ENCODE assay signal across 8 cellular contexts in genomic region chr20:3203315-3204123, GRCh38. TPM values are rescaled to one million over a fixed set of nuclear protein-coding genes. Genes with fewer than 3 reads are reported as not detected.
DNase-seq lines count a peak whose midpoint lies in the region; ATAC-seq, FAIRE-seq and TF ChIP-seq lines count a peak whose summit lies in the region.

No MANE protein-coding gene starts in this region.

- CTCF ChIA-PET in A549 (lab: Yijun Ruan, JAX) (interaction anchor here (0.7 to 1.3 kb wide), 5 partner anchors 12 to 150 kb away, joined by 3 to 4 read pairs (median 3); no protein-coding TSS in a partner anchor), RWPE1 (lab: Yijun Ruan, JAX) (interaction anchor here (0.6 to 1.0 kb wide), 8 partner anchors 14 to 463 kb away, joined by 3 to 5 read pairs (median 3); no protein-coding TSS in a partner anchor)

- TF ChIP-seq CTCF in A549 (IDR thresholded peaks at IDR 0.05) = no peak
- no peak for TF ChIP-seq CTCF in RWPE1 (conservative IDR thresholded peaks at IDR 0.05; ENCODE audit: low read depth)
- no peak for TF ChIP-seq CTCF in breast epithelium (IDR thresholded peaks at IDR 0.05)

- 8% methylated on average over 29 of the region's 31 CpGs for WGBS in A549 (ENCODE audit: missing lambda C conversion rate)

- POLR2A ChIA-PET in A549 (lab: Yijun Ruan, JAX) = interaction anchor here (1.1 kb wide), 1 partner anchor 22 kb away, joined by 4 read pairs; no protein-coding TSS in a partner anchor
- POLR2A ChIA-PET in RWPE1 (lab: Yijun Ruan, JAX; ENCODE audit: low non-redundant PET) = interaction anchor here (1.0 kb wide), 1 partner anchor 22 kb away, joined by 3 read pairs; no protein-coding TSS in a partner anchor

- no peak for FAIRE-seq in A549 (lab: Jason Lieb, UNC)

- peaks cover 14% of the 10 kb centered on the region for H3K4me1 ChIP-seq in A549
- peaks cover 0 to 11% of the 10 kb centered on the region in 2 donors for H3K4me1 ChIP-seq in breast epithelium

- peaks cover 14% of the 10 kb centered on the region for H3K36me3 ChIP-seq in breast epithelium

- H3K9me3 ChIP-seq in A549 (no peaks in the 10 kb centered on the region), breast epithelium (no peaks in the 10 kb centered on the region)

- no peak; a peak in 1 of 5 replicates for TF ChIP-seq EP300 in A549 (IDR thresholded peaks at IDR 0.05)

- TF ChIP-seq POLR2A in A549 (IDR thresholded peaks at IDR 0.05; ENCODE audit: low read length) (peak; percentile 22; the same call in 1 of the 2 replicates), breast epithelium (IDR thresholded peaks at IDR 0.05) (no peak)

- DNase-seq in A549 (ENCODE audit: low read depth in 1 of 2, low spot score in 1 of 2) = no peak
- no peak for DNase-seq in RWPE1 (ENCODE audit: low spot score)
- DNase-seq in breast epithelium (ENCODE audit: low spot score in 2 of 2) = no peak
- DNase-seq in kidney tubule cell (ENCODE audit: low spot score) = peak; percentile 65
- DNase-seq in stimulated activated CD4-positive, alpha-beta T cell treated with anti-CD3 and anti-CD28 coated beads, Interleukin-4, amount 100 ng/mL, for 4 hours = peak; percentile 4 to 20
- DNase-seq in middle frontal gyrus (ENCODE audit: extremely low spot score, low spot score) = no peak

- no peaks in the 10 kb centered on the region for H3K27me3 ChIP-seq in breast epithelium

- peak overlapping the region; percentile 94 for H3K27ac ChIP-seq in A549
- peak overlapping the region; percentile 88 for H3K27ac ChIP-seq in RWPE1
- H3K27ac ChIP-seq in breast epithelium = peak overlapping the region; percentile 89 to 91

- ATAC-seq in A549 = peak; percentile 16 to 55; a peak in 5 of 6 replicates
- ATAC-seq in GM18517 (IDR thresholded peaks at IDR 0.05; ENCODE audit: unreplicated experiment) = peak; percentile 16
- peak; percentile 27 for ATAC-seq in HG03175 (IDR thresholded peaks at IDR 0.05; ENCODE audit: unreplicated experiment)

- intact Hi-C loops in breast epithelium (cut with DNase I; ENCODE audit: low total_unique reads) = no loop called here

- TF ChIP-seq RAD21 in A549 (conservative IDR thresholded peaks at IDR 0.05 in 1 of 2, IDR thresholded peaks at IDR 0.05 in 1 of 2) = no peak

- H3K4me3 ChIP-seq in A549 (peak overlapping the region; percentile 86), breast epithelium (peak overlapping the region; percentile 70 to 83 (median 79))

- H3K4me2 ChIP-seq in A549 = peak overlapping the region; percentile 96

TF ChIP-seq in A549, 52 proteins besides CTCF, POLR2A, EP300 and RAD21:
- 0 out of 2 replicates have a peak, but pooled peaks have one; percentile 15 for TF ChIP-seq KDM5A (IDR thresholded peaks at IDR 0.05)
- 0 out of 2 replicates have a peak, but pooled peaks have one; percentile 25 for TF ChIP-seq FOSB (CRISPR knock-in tag; IDR thresholded peaks at IDR 0.05)
- TF ChIP-seq GATA3 (IDR thresholded peaks at IDR 0.05; ENCODE audit: borderline replicate concordance) = 0 out of 2 replicates have a peak, but pooled peaks have one; percentile 7
- TF ChIP-seq ZNF302 (CRISPR knock-in tag; IDR thresholded peaks at IDR 0.05) = no peak
- TF ChIP-seq, protein P1, sequence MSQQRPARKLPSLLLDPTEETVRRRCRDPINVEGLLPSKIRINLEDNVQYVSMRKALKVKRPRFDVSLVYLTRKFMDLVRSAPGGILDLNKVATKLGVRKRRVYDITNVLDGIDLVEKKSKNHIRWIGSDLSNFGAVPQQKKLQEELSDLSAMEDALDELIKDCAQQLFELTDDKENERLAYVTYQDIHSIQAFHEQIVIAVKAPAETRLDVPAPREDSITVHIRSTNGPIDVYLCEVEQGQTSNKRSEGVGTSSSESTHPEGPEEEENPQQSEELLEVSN (IDR thresholded peaks at IDR 0.05; ENCODE audit: borderline replicate concordance, low read depth) = peak; percentile 8; the same call in 1 of the 2 replicates

RNA-seq across cellular contexts. Expression of gene DDRGK1, which starts 1.0 kb away (rescaled TPM):
- polyA plus RNA-seq in A549 (2011; rRNA removed) (54.2 and 87.4 TPM in 2 replicates), A549 (2017; fragmentation: RNase III; extraction: RNeasy Plus Mini Kit Qiagen cat#74134 plus additional on column Dnase treatment) (104 to 123 TPM (median 120 TPM) in 3 replicates)
- polyA plus RNA-seq in A549 (2012; cell fraction: cytosol; rRNA removed) = 69.7 and 89.1 TPM in 2 replicates
- polyA plus RNA-seq in A549 (2012; cell fraction: nucleus; rRNA removed) = 63.4 and 63.6 TPM in 2 replicates
- 26.4 and 30.7 TPM in 2 replicates for polyA minus RNA-seq in A549 (2011; rRNA and poly(A)+ RNA removed)
- 10 to 100 TPM; 87.1 to 91.8 (median 89.8) TPM for total RNA-seq in breast epithelium

RNA-seq across cellular contexts. Expression of gene ITPA, which starts 5.8 kb away (rescaled TPM):
- polyA plus RNA-seq in A549 (2011; rRNA removed) (54.0 and 55.9 TPM in 2 replicates), A549 (2017; fragmentation: RNase III; extraction: RNeasy Plus Mini Kit Qiagen cat#74134 plus additional on column Dnase treatment) (102 to 106 TPM (median 103 TPM) in 3 replicates)
- polyA plus RNA-seq in A549 (2012; cell fraction: cytosol; rRNA removed) = 89.4 and 109 TPM in 2 replicates
- 138 and 142 TPM in 2 replicates for polyA plus RNA-seq in A549 (2012; cell fraction: nucleus; rRNA removed)
- polyA minus RNA-seq in A549 (2011; rRNA and poly(A)+ RNA removed) = 17.0 and 24.3 TPM in 2 replicates
- 10 to 100 TPM; 35.2 to 43.6 (median 39.1) TPM for total RNA-seq in breast epithelium

RNA-seq across cellular contexts. Expression of gene LZTS3, which starts 30.2 kb away (rescaled TPM):
- polyA plus RNA-seq in A549 (2011; rRNA removed) (3.8 and 5.3 TPM in 2 replicates), A549 (2017; fragmentation: RNase III; extraction: RNeasy Plus Mini Kit Qiagen cat#74134 plus additional on column Dnase treatment) (2.8 to 4.2 TPM (median 3.8 TPM) in 3 replicates)
- polyA plus RNA-seq in A549 (2012; cell fraction: cytosol; rRNA removed) = 4.1 and 5.5 TPM in 2 replicates
- 11.4 and 13.2 TPM in 2 replicates for polyA plus RNA-seq in A549 (2012; cell fraction: nucleus; rRNA removed)
- polyA minus RNA-seq in A549 (2011; rRNA and poly(A)+ RNA removed) = 5.5 and 5.6 TPM in 2 replicates
- total RNA-seq in breast epithelium = 10 to 100 TPM in 2 of 3 donors, 1 to 10 TPM in 1; 9.3 to 12.1 (median 11.3) TPM

RNA-seq across cellular contexts. Expression of gene SLC4A11, which starts 35.5 kb away (rescaled TPM):
- 2.0 and 3.6 TPM in 2 replicates for polyA plus RNA-seq in A549 (2011; rRNA removed)
- polyA plus RNA-seq in A549 (2012; cell fraction: cytosol; rRNA removed) = 2.9 and 3.7 TPM in 2 replicates
- 24.4 and 29.9 TPM in 2 replicates for polyA plus RNA-seq in A549 (2012; cell fraction: nucleus; rRNA removed)
- polyA plus RNA-seq in A549 (2017; fragmentation: RNase III; extraction: RNeasy Plus Mini Kit Qiagen cat#74134 plus additional on column Dnase treatment) = 6.5 to 14.0 TPM (median 10.7 TPM) in 3 replicates
- 2.7 and 3.6 TPM in 2 replicates for polyA minus RNA-seq in A549 (2011; rRNA and poly(A)+ RNA removed)
- 1 to 10 TPM in 2 of 3 donors, under 1 TPM in 1; 0.48 to 4.9 (median 3.1) TPM for total RNA-seq in breast epithelium

RNA-seq across cellular contexts. Expression of gene FASTKD5, which starts 43.9 kb away (rescaled TPM):
- polyA plus RNA-seq in A549 (2011; rRNA removed) (39.5 and 43.4 TPM in 2 replicates), A549 (2017; fragmentation: RNase III; extraction: RNeasy Plus Mini Kit Qiagen cat#74134 plus additional on column Dnase treatment) (33.0 to 36.4 TPM (median 33.9 TPM) in 3 replicates)
- 17.3 and 21.1 TPM in 2 replicates for polyA plus RNA-seq in A549 (2012; cell fraction: cytosol; rRNA removed)
- polyA plus RNA-seq in A549 (2012; cell fraction: nucleus; rRNA removed) = 15.5 and 24.5 TPM in 2 replicates
- polyA minus RNA-seq in A549 (2011; rRNA and poly(A)+ RNA removed) = 30.7 and 32.9 TPM in 2 replicates
- total RNA-seq in breast epithelium = 10 to 100 TPM; 15.4 to 18.3 (median 16.3) TPM

Comparison
In these comparisons a context has a peak if more than half of its experiments do, and no peak if none do; other contexts are left out.
1. DNase-seq: peak in kidney tubule cell (single experiment) and stimulated activated CD4-positive, alpha-beta T cell treated with anti-CD3 and anti-CD28 coated beads, Interleukin-4, amount 100 ng/mL, for 4 hours (2 of 2); none in A549 (0 of 2), RWPE1 (single experiment), breast epithelium (0 of 2) and middle frontal gyrus (single experiment).
2. Peak in every context shown above with its lines, with median percentiles within 50 percentile points of each other: ATAC-seq and H3K27ac ChIP-seq.